16 cellular contexts compared by ENCODE assay signal in the genomic region with DNA sequence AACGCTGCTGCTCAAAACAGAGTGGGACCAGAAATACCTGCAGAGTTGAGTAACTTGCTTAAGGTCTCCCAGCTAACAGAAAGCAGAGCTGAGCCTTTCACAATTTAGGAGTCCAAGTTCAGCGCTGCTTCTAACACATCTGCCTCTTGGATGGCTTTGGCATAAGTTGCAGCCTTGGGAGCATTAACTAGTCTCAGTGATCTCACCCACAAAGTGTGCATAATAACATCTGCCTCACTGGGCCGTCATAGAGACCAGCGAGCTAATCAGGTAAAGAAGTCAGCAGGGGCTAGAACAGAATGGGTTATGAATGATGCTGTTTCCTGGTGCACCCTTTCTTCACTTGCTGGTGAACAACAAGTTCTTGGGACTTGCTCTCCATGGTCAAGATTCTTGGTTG. TPM values are rescaled to one million over a fixed set of nuclear protein-coding genes. Genes with fewer than 3 reads are reported as not detected.
A peak's percentile ranks its signal among the peaks of the same experiment; 100 is the strongest.
DNase-seq lines count a peak whose midpoint lies in the region; TF ChIP-seq lines count a peak whose summit lies in the region.
"Had no signal": no experiment of that assay in that cellular context is flagged by ENCODE, and none has a peak within 500 bp of the region (broad histone marks: within the 10 kb centered on the region; RNA-seq: fewer than 3 reads in every experiment).

No MANE protein-coding gene starts in this region.

- H3F3A ChIP-seq in PC-9 (ENCODE audit: insufficient read depth, low read depth) = peaks cover 84% of the 10 kb centered on the region

- H3K4me1 ChIP-seq in PC-9 (replicated peaks; ENCODE audit: insufficient read depth) (peaks cover 99% of the 10 kb centered on the region), stomach (peaks cover 8 to 52% (median 30%) of the 10 kb centered on the region in 4 donors), ascending aorta (no peaks in the 10 kb centered on the region)
- H3K4me1 ChIP-seq: tibial artery had no signal

- H3K9me3 ChIP-seq in PC-9 (ENCODE audit: insufficient read depth, low read depth) (no peaks in the 10 kb centered on the region), stomach (no peaks in the 10 kb centered on the region), ascending aorta (no peaks in the 10 kb centered on the region)
- H3K9me3 ChIP-seq: tibial artery had no signal

- no peak for TF ChIP-seq POLR2A in stomach (IDR thresholded peaks at IDR 0.05)

- H3K27me3 ChIP-seq in PC-9 (ENCODE audit: insufficient read depth, low read depth) (no peaks in the 10 kb centered on the region), stomach (no peaks in the 10 kb centered on the region), ascending aorta (no peaks in the 10 kb centered on the region)

- intact Hi-C loops in PC-9 (cut with micrococcal nuclease; ENCODE audit: unreplicated experiment) = no loop called here
- intact Hi-C loops in stomach (cut with DNase I; ENCODE audit: low total_unique reads) = no loop called here
- intact Hi-C loops in ascending aorta (cut with DNase I) = no loop called here

- H3K36me3 ChIP-seq in PC-9 (ENCODE audit: low read depth) = no peaks in the 10 kb centered on the region
- H3K36me3 ChIP-seq in stomach = no peaks in the 10 kb centered on the region
- H3K36me3 ChIP-seq in ascending aorta = no peaks in the 10 kb centered on the region
- H3K36me3 ChIP-seq: tibial artery had no signal

- no TSS peak for BruUV-seq in PC-9 (replicated peaks; lab: Mats Ljungman, UMichigan)

- 0 out of 2 replicates have a peak, but pooled peaks cover 5% of the 10 kb centered on the region for H4K20me1 ChIP-seq in PC-9 (ENCODE audit: insufficient read depth)

- WGBS in stomach, 5 donors = 52 to 73% (median 63%) methylated on average over 4 of the region's 4 CpGs

- TF ChIP-seq CTCF in PC-9 (conservative IDR thresholded peaks at IDR 0.05) = no peak
- TF ChIP-seq CTCF in fibroblast of the aortic adventitia (IDR thresholded peaks at IDR 0.05; ENCODE audit: insufficient read depth, low read length) = no peak
- no peak for TF ChIP-seq CTCF in stomach (IDR thresholded peaks at IDR 0.05)
- no peak for TF ChIP-seq CTCF in ascending aorta (IDR thresholded peaks at IDR 0.05)

- H2AFZ ChIP-seq in PC-9 = no peak overlapping the region

- H3K27ac ChIP-seq in PC-9 (peak overlapping the region; percentile 78), stomach (peak overlapping the region; percentile 57 to 78 (median 75)), ascending aorta (no peak overlapping the region)
- H3K27ac ChIP-seq: tibial artery had no signal

- peaks cover 88% of the 10 kb centered on the region for H3K79me2 ChIP-seq in PC-9 (ENCODE audit: low read depth)

- H3K9me2 ChIP-seq in PC-9 (ENCODE audit: insufficient read depth) = no peaks in the 10 kb centered on the region

- peak; percentile 36 for DNase-seq in GM04503 (ENCODE audit: low read depth)
- no peak for DNase-seq in PC-9
- DNase-seq in fibroblast of the aortic adventitia (ENCODE audit: low read depth) = peak; percentile 53
- DNase-seq in stomach = no peak
- DNase-seq in DMS114 treated with DMSO at 0.1 percent for 48 hours (lab: John Stamatoyannopoulos, UW; ENCODE audit: unreplicated experiment) = no peak
- no peak for DNase-seq in RKO (ENCODE audit: low spot score)
- no peak for DNase-seq in ascending aorta (ENCODE audit: low spot score in 2 of 2)
- DNase-seq: activated CD4-positive, alpha-beta T cell treated with anti-CD3 and anti-CD28 coated beads, Interleukin-2, amount 10 ng/mL, durations not matched to agents 7 days and 5 days; activated naive CD8-positive, alpha-beta T cell treated with anti-CD3 and anti-CD28 coated beads, Interleukin-2, amount 50 U/mL, for 24 hours; activated T-cell treated with anti-CD3 and anti-CD28 coated beads, Interleukin-2, amount 50 U/mL, for 1 hour; NCI-H1417 treated with DMSO at 0.1 percent for 48 hours; NCI-H524 treated with DMSO at 0.1 percent for 48 hours; stimulated activated CD4-positive, alpha-beta T cell treated with anti-CD3 and anti-CD28 coated beads, Interleukin-2, amount 100 ng/mL, for 24 hours; stimulated activated CD8-positive, alpha-beta memory T cell treated with anti-CD3 and anti-CD28 coated beads, Interleukin-4, amount 100 ng/mL, for 48 hours had no signal

- CTCF ChIA-PET in PC-9 (lab: Charles Lee) = no interaction called here

- TF ChIP-seq EP300 in stomach (IDR thresholded peaks at IDR 0.05) = no peak

- H3K4me2 ChIP-seq in PC-9 = peak overlapping the region; percentile 76

- H3K4me3 ChIP-seq in PC-9 (no peak overlapping the region), fibroblast of the aortic adventitia (ENCODE audit: low read depth, low read length) (no peak overlapping the region), stomach (no peak overlapping the region), ascending aorta (no peak overlapping the region)
- H3K4me3 ChIP-seq: K562, tibial artery had no signal

- POLR2A ChIA-PET in PC-9 (lab: Charles Lee; ENCODE audit: unreplicated experiment) = no interaction called here

RNA-seq across cellular contexts. Expression of a gene that starts 36.5 kb away (rescaled TPM):
- 79.5 and 97.7 TPM in 2 replicates for total RNA-seq in PC-9 (2021)
- 0.45 and 2.7 TPM in 2 replicates for total RNA-seq in fibroblast of the aortic adventitia (ENCODE audit: low replicate concordance)
- 10 to 100 TPM; 18.1 to 82.6 (median 37.4) TPM for total RNA-seq in stomach
- polyA plus RNA-seq in stomach = 10 to 100 TPM; 11.3 to 45.5 (median 16.6) TPM
- not detected for total RNA-seq in ascending aorta

Comparison
In these comparisons a context has a peak if more than half of its experiments do, and no peak if none do; other contexts are left out.
1. DNase-seq: peak in GM04503 (single experiment) and fibroblast of the aortic adventitia (single experiment); none in PC-9 (0 of 2), stomach (single experiment), DMS114 treated with DMSO at 0.1 percent for 48 hours (single experiment), RKO (single experiment) and ascending aorta (0 of 2).
2. H3K27ac ChIP-seq: peak in PC-9 (single experiment) and stomach (5 of 5); none in ascending aorta (0 of 2).